Comparison of ENCODE assay signal across 18 cellular contexts in genomic region chr18:69250305-69251151, GRCh38.
A peak's percentile ranks its signal among the peaks of the same experiment; 100 is the strongest.
DNase-seq lines count a peak whose midpoint lies in the region; ATAC-seq and TF ChIP-seq lines count a peak whose summit lies in the region.
"Had no signal": no experiment of that assay in that cellular context is flagged by ENCODE, and none has a peak within 500 bp of the region (broad histone marks: within the 10 kb centered on the region; RNA-seq: fewer than 3 reads in every experiment).

No MANE protein-coding gene starts in this region.

- H3K9ac ChIP-seq in SK-N-MC (ENCODE audit: insufficient read length), result no peak overlapping the region

- TF ChIP-seq CTCF in heart right ventricle (IDR thresholded peaks at IDR 0.05), result no peak
- no peak for TF ChIP-seq CTCF in fibroblast of mammary gland (conservative IDR thresholded peaks at IDR 0.05; ENCODE audit: control insufficient read depth, insufficient read depth, low read depth, low read length)
- TF ChIP-seq CTCF in Caco-2 (IDR thresholded peaks at IDR 0.05; ENCODE audit: insufficient read depth in 1 of 2, low read depth in 1 of 2, low read length in 1 of 2, severe bottlenecking in 1 of 2, unreplicated experiment in 1 of 2), result no peak

- no peaks in the 10 kb centered on the region for H3K27me3 Mint-ChIP-seq in Caco-2 (ENCODE audit: insufficient read depth, unreplicated experiment)

- no peaks in the 10 kb centered on the region for H3K9me3 Mint-ChIP-seq in Caco-2 (ENCODE audit: unreplicated experiment)
- H3K9me3 Mint-ChIP-seq: activated T-helper 1 cell treated with anti-CD3 and anti-CD28 coated beads, Interleukin-12 subunit alpha, Interleukin-12 subunit beta, Interleukin-2, Interleukin-4 antibody, amounts not matched to agents 30 ng/mL and 10 ng/mL and 1 ng/mL, durations not matched to agents 14 hours and 24 hours and 36 hours had no signal

- H3K27me3 ChIP-seq in heart right ventricle (no peaks in the 10 kb centered on the region), Caco-2 (replicated peaks; ENCODE audit: control insufficient read depth, insufficient read depth, low read length) (no peaks in the 10 kb centered on the region)

- DNase-seq in heart right ventricle, result peak in 1 of 2 donors; percentile 8
- no peak for DNase-seq in Right ventricle myocardium inferior (ENCODE audit: missing footprints)
- DNase-seq in SK-N-MC (ENCODE audit: low read depth, low spot score), result peak; percentile 35
- DNase-seq in fibroblast of mammary gland (ENCODE audit: low read depth), result peak; percentile 79
- no peak for DNase-seq in NCI-H2081 treated with DMSO at 0.1 percent for 48 hours (lab: John Stamatoyannopoulos, UW)
- no peak for DNase-seq in Caco-2
- no peak for DNase-seq in NCI-H1436 (lab: John Stamatoyannopoulos, UW)
- DNase-seq: activated CD4-positive, alpha-beta T cell treated with anti-CD3 and anti-CD28 coated beads, Interleukin-2, amount 50 U/mL, for 4 hours; DND-41; glutamatergic neuron; left colon; NCI-H146; NCI-H526 treated with DMSO at 0.1 percent for 48 hours; SIG-M5 had no signal

- 64 to 68% methylated on average over 10 of the region's 10 CpGs for WGBS in heart right ventricle, 2 donors

- H3K4me1 Mint-ChIP-seq in Caco-2 (ENCODE audit: low read depth, unreplicated experiment), result no peaks in the 10 kb centered on the region

- H3K4me1 ChIP-seq in heart right ventricle (peaks cover 0 to 4% (median 0%) of the 10 kb centered on the region in 9 donors), Caco-2 (no peaks in the 10 kb centered on the region)

- ATAC-seq in heart right ventricle, result peak in 6 of 8 donors; percentile 34 to 78 (median 42)
- ATAC-seq in Right ventricle myocardium inferior, result no peak
- ATAC-seq in GM21737 (IDR thresholded peaks at IDR 0.05; ENCODE audit: unreplicated experiment), result no peak
- ATAC-seq: HepG2, left colon had no signal

- no peak overlapping the region for H3K4me3 Mint-ChIP-seq in Caco-2 (ENCODE audit: unreplicated experiment)
- H3K4me3 Mint-ChIP-seq: activated T-helper 1 cell treated with anti-CD3 and anti-CD28 coated beads, Interleukin-12 subunit alpha, Interleukin-12 subunit beta, Interleukin-2, Interleukin-4 antibody, amounts not matched to agents 30 ng/mL and 10 ng/mL and 1 ng/mL, durations not matched to agents 14 hours and 24 hours and 36 hours had no signal

- H3K4me3 ChIP-seq in heart right ventricle, result no peak overlapping the region
- H3K4me3 ChIP-seq in SK-N-MC, result peak overlapping the region; percentile 40
- H3K4me3 ChIP-seq in fibroblast of mammary gland (ENCODE audit: control insufficient read depth, low read depth, low read length), result no peak overlapping the region
- no peak overlapping the region for H3K4me3 ChIP-seq in Caco-2 (ENCODE audit: low read depth, low read length)
- H3K4me3 ChIP-seq: thoracic aorta had no signal

- intact Hi-C loops in heart right ventricle (cut with DNase I), result no loop called here
- intact Hi-C loops in Right ventricle myocardium inferior (cut with DNase I), result no loop called here
- intact Hi-C loops in Caco-2 (cut with micrococcal nuclease; ENCODE audit: unreplicated experiment), result no loop called here

- CTCF ChIA-PET in Caco-2 (lab: Charles Lee), result no interaction called here

- H3K9me3 ChIP-seq in heart right ventricle, result no peaks in the 10 kb centered on the region
- no peaks in the 10 kb centered on the region for H3K9me3 ChIP-seq in SK-N-MC (ENCODE audit: low read depth, low read length)
- no peaks in the 10 kb centered on the region for H3K9me3 ChIP-seq in Caco-2
- H3K9me3 ChIP-seq: thoracic aorta had no signal

- no peak overlapping the region for H3K27ac ChIP-seq in heart right ventricle
- peak overlapping the region; percentile 59 for H3K27ac ChIP-seq in SK-N-MC
- H3K27ac ChIP-seq: thoracic aorta had no signal

- H3K36me3 ChIP-seq in heart right ventricle (no peaks in the 10 kb centered on the region), SK-N-MC (ENCODE audit: insufficient read depth, low read length) (no peaks in the 10 kb centered on the region), Caco-2 (ENCODE audit: control insufficient read depth, insufficient read depth, low read length) (no peaks in the 10 kb centered on the region)
- H3K36me3 ChIP-seq: thoracic aorta had no signal

- BruUV-seq in Caco-2 (replicated peaks; lab: Mats Ljungman, UMichigan), result no TSS peak

- POLR2A ChIA-PET in Caco-2 (lab: Charles Lee), result no interaction called here

- no peak overlapping the region for H3K27ac Mint-ChIP-seq in Caco-2 (ENCODE audit: unreplicated experiment)
- H3K27ac Mint-ChIP-seq: activated T-helper 1 cell treated with anti-CD3 and anti-CD28 coated beads, Interleukin-12 subunit alpha, Interleukin-12 subunit beta, Interleukin-2, Interleukin-4 antibody, amounts not matched to agents 30 ng/mL and 10 ng/mL and 1 ng/mL, durations not matched to agents 14 hours and 24 hours and 36 hours had no signal

- no peaks in the 10 kb centered on the region for H3K36me3 Mint-ChIP-seq in Caco-2 (ENCODE audit: insufficient read depth, unreplicated experiment)

Comparison
In these comparisons a context has a peak if more than half of its experiments do, and no peak if none do; other contexts are left out.
1. ATAC-seq: peak in heart right ventricle (6 of 8); none in Right ventricle myocardium inferior (single experiment) and GM21737 (single experiment).
2. DNase-seq: peak in SK-N-MC (single experiment) and fibroblast of mammary gland (single experiment); none in Right ventricle myocardium inferior (single experiment), NCI-H2081 treated with DMSO at 0.1 percent for 48 hours (single experiment), Caco-2 (0 of 2) and NCI-H1436 (single experiment).